Comparison of ENCODE assay signal across 14 cellular contexts in genomic region chr18:63255435-63255834, GRCh38.
DNase-seq lines count a peak whose midpoint lies in the region; ATAC-seq and TF ChIP-seq lines count a peak whose summit lies in the region.
"Had no signal": no experiment of that assay in that cellular context is flagged by ENCODE, and none has a peak within 500 bp of the region (broad histone marks: within the 10 kb centered on the region; RNA-seq: fewer than 3 reads in every experiment).

No MANE protein-coding gene starts in this region.

- no peaks in the 10 kb centered on the region for H3K27me3 ChIP-seq in right cardiac atrium (ENCODE audit: control insufficient read depth, insufficient read depth)
- peaks cover 8% of the 10 kb centered on the region for H3K27me3 ChIP-seq in osteoblast (ENCODE audit: insufficient read depth, low read length)
- H3K27me3 ChIP-seq: neural progenitor cell had no signal

- no peak overlapping the region for H3K4me2 ChIP-seq in osteoblast (ENCODE audit: insufficient read depth, low read length)
- H3K4me2 ChIP-seq: neural progenitor cell had no signal

- H3K9me3 ChIP-seq in right cardiac atrium (ENCODE audit: control insufficient read depth, low read length): no peaks in the 10 kb centered on the region
- H3K9me3 ChIP-seq in osteoblast (ENCODE audit: low read depth, low read length): no peaks in the 10 kb centered on the region

- H3K4me3 Mint-ChIP-seq in activated T-helper 17 cell treated with anti-CD3 and anti-CD28 coated beads, Interleukin-2, amount 50 U/mL, for 72 hours: peak overlapping the region; percentile 57
- H3K4me3 Mint-ChIP-seq: neural progenitor cell had no signal

- H3K4me1 ChIP-seq in right cardiac atrium (ENCODE audit: control insufficient read depth, insufficient read depth, low read length) (no peaks in the 10 kb centered on the region), osteoblast (ENCODE audit: insufficient read depth, low read length) (peaks cover 11% of the 10 kb centered on the region)
- H3K4me1 ChIP-seq: neural progenitor cell had no signal

- H3K4me3 ChIP-seq in right cardiac atrium (ENCODE audit: low read length) (no peak overlapping the region), osteoblast (ENCODE audit: insufficient read depth, low read length) (no peak overlapping the region), lower leg skin (ENCODE audit: low read depth, poor library complexity, severe bottlenecking) (no peak overlapping the region)
- H3K4me3 ChIP-seq: neural progenitor cell had no signal

- DNase-seq in DMS79 treated with DMSO at 0.1 percent for 48 hours (lab: John Stamatoyannopoulos, UW) (peak; percentile 12), GF-D8 (lab: John Stamatoyannopoulos, UW) (no peak), right cardiac atrium (no peak), osteoblast (ENCODE audit: insufficient read length, low spot score, missing footprints) (no peak), lower leg skin (ENCODE audit: low spot score in 2 of 2) (no peak)
- DNase-seq: CD4-positive, alpha-beta memory T cell; effector memory CD4-positive, alpha-beta T cell; left cardiac atrium; NCI-H2107; T-helper 9 cell had no signal

- H3K27ac Mint-ChIP-seq in activated T-helper 17 cell treated with anti-CD3 and anti-CD28 coated beads, Interleukin-2, amount 50 U/mL, for 72 hours: peak overlapping the region; percentile 53
- H3K27ac Mint-ChIP-seq: neural progenitor cell had no signal

- H3K27me3 Mint-ChIP-seq in activated T-helper 17 cell treated with anti-CD3 and anti-CD28 coated beads, Interleukin-2, amount 50 U/mL, for 72 hours: no peaks in the 10 kb centered on the region
- H3K27me3 Mint-ChIP-seq: CD4-positive, alpha-beta memory T cell had no signal

- H3K79me2 ChIP-seq in osteoblast (ENCODE audit: insufficient read depth, low read length): no peaks in the 10 kb centered on the region

- ATAC-seq in GM18909 (IDR thresholded peaks at IDR 0.05; ENCODE audit: poor library complexity, unreplicated experiment): peak; percentile 57
- peak; percentile 51 for ATAC-seq in HG02973 (IDR thresholded peaks at IDR 0.05; ENCODE audit: unreplicated experiment)
- ATAC-seq in activated T-helper 17 cell treated with anti-CD3 and anti-CD28 coated beads, Interleukin-2, amount 50 U/mL, for 72 hours (replicated peaks): peak; percentile 35
- ATAC-seq in right cardiac atrium: no peak
- ATAC-seq: left cardiac atrium had no signal

- no peak overlapping the region for H2AFZ ChIP-seq in osteoblast (ENCODE audit: low read length)
- H2AFZ ChIP-seq: neural progenitor cell had no signal

- TF ChIP-seq CTCF in osteoblast (IDR thresholded peaks at IDR 0.05; ENCODE audit: extremely low read depth, low read depth, low read length): no peak
- no peak for TF ChIP-seq CTCF in lower leg skin (IDR thresholded peaks at IDR 0.05)

- intact Hi-C loops in right cardiac atrium (cut with DNase I): no loop called here
- intact Hi-C loops in lower leg skin (cut with DNase I; ENCODE audit: low total_unique reads): no loop called here

- H4K20me1 ChIP-seq in osteoblast (ENCODE audit: insufficient read depth, low read length): no peaks in the 10 kb centered on the region

- TF ChIP-seq POLR2A in lower leg skin (IDR thresholded peaks at IDR 0.05): no peak

- peaks cover 69% of the 10 kb centered on the region for H3K4me1 Mint-ChIP-seq in activated T-helper 17 cell treated with anti-CD3 and anti-CD28 coated beads, Interleukin-2, amount 50 U/mL, for 72 hours

- no peaks in the 10 kb centered on the region for H3K9me3 Mint-ChIP-seq in activated T-helper 17 cell treated with anti-CD3 and anti-CD28 coated beads, Interleukin-2, amount 50 U/mL, for 72 hours

- H3K27ac ChIP-seq in right cardiac atrium (ENCODE audit: low read length) (no peak overlapping the region), osteoblast (ENCODE audit: low read depth, low read length) (no peak overlapping the region)
- H3K27ac ChIP-seq: neural progenitor cell had no signal

- WGBS in right cardiac atrium: 90% methylated on average over 3 of the region's 3 CpGs
- 84 to 89% methylated on average over 3 of the region's 3 CpGs for WGBS in lower leg skin, 2 donors

- peaks cover 98% of the 10 kb centered on the region for H3K36me3 Mint-ChIP-seq in activated T-helper 17 cell treated with anti-CD3 and anti-CD28 coated beads, Interleukin-2, amount 50 U/mL, for 72 hours (ENCODE audit: low read depth)

- no peaks in the 10 kb centered on the region for H3K36me3 ChIP-seq in osteoblast (ENCODE audit: insufficient read depth, low read length)
- H3K36me3 ChIP-seq: neural progenitor cell had no signal

Comparison
In these comparisons a context has a peak if more than half of its experiments do, and no peak if none do; other contexts are left out.
1. ATAC-seq: peak in GM18909 (single experiment), HG02973 (single experiment) and activated T-helper 17 cell treated with anti-CD3 and anti-CD28 coated beads, Interleukin-2, amount 50 U/mL, for 72 hours (single experiment); none in right cardiac atrium (0 of 2).